Comparison of ENCODE assay signal across 10 cellular contexts in the genomic region with DNA sequence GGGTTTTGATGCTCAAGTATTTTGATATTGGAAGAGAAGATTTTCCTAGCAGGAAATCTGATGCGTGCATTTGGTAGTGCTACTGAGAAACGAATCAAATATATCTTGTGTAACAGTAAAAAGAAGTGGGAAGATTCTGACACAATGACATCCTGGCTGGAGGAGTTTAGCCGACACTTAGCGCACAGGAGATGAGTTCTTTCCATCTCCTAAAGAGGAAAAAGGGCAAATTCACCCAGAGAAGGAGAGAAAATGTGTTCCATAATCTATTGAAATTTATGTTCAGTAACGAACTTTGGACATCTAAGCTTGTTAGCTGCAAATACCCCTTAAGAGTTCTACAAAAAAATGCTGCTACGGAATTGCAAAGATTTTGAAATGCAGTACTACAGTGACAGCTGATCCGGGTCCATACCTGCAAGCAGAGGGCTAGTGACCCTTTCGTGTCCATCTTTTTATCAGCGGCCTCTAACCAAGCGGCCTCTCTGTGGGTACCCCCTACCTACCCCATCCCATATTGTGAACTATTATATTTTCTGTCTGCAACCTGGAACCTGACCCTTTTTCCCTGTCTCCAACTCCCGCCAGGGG. TPM values are rescaled to one million over a fixed set of nuclear protein-coding genes. Genes with fewer than 3 reads are reported as not detected.
DNase-seq lines count a peak whose midpoint lies in the region; ATAC-seq, FAIRE-seq and TF ChIP-seq lines count a peak whose summit lies in the region.
"Had no signal": no experiment of that assay in that cellular context is flagged by ENCODE, and none has a peak within 500 bp of the region (broad histone marks: within the 10 kb centered on the region; RNA-seq: fewer than 3 reads in every experiment).

No MANE protein-coding gene starts in this region.

- BruUV-seq in GM12878 (replicated peaks; lab: Mats Ljungman, UMichigan): no TSS peak

- H2AFZ ChIP-seq in GM12878 (ENCODE audit: control insufficient read depth, low read depth, low read length): peak overlapping the region; percentile 93

- H3K9me3 ChIP-seq in GM12878 (replicated peaks; ENCODE audit: control insufficient read depth, insufficient read depth, low read length) (no peaks in the 10 kb centered on the region), lung (ENCODE audit: control insufficient read depth in 2 of 2, insufficient read depth in 1 of 2, low read length in 1 of 2) (no peaks in the 10 kb centered on the region)

- DNase-seq in activated naive CD4-positive, alpha-beta T cell treated with Interleukin-2 at 50 U/mL for 16 hours: no peak
- DNase-seq in GM12878 (ENCODE audit: low read depth, low spot score) (no peak), lung (ENCODE audit: low spot score) (no peak), type B pancreatic cell (ENCODE audit: extremely low spot score, unreplicated experiment) (no peak), activated gamma-delta T cell treated with Interleukin-2 at 50 U/mL for 16 hours (no peak), SKM-1 treated with dmso at 0.1 percent for 144 hours (lab: John Stamatoyannopoulos, UW; ENCODE audit: unreplicated experiment) (no peak), HuH-7 (ENCODE audit: low spot score) (no peak)
- DNase-seq: NCI-H748 treated with DMSO at 0.1 percent for 48 hours had no signal

- peaks cover under 1 to 8% of the 10 kb centered on the region in 2 experiments; a peak in 1 of 4 replicates for H3K36me3 ChIP-seq in GM12878 (ENCODE audit: control insufficient read depth in 2 of 2, insufficient read depth in 2 of 2, low read length in 1 of 2)
- H3K36me3 ChIP-seq in lung (ENCODE audit: control insufficient read depth in 2 of 2, insufficient read depth in 2 of 2, low read length in 2 of 2): peaks cover 0 to 1% of the 10 kb centered on the region in 2 donors

- peak overlapping the region; percentile 85 for H3K9ac ChIP-seq in GM12878 (ENCODE audit: control insufficient read depth, insufficient read depth, low read length)

- H3K4me2 ChIP-seq in GM12878 (ENCODE audit: control insufficient read depth, insufficient read depth): peak overlapping the region; percentile 92

- no peak for FAIRE-seq in GM12878 (lab: Jason Lieb, UNC)
- FAIRE-seq: islet of Langerhans had no signal

- no peaks in the 10 kb centered on the region; the same call in 1 of the 2 replicates for H4K20me1 ChIP-seq in GM12878 (ENCODE audit: control insufficient read depth, insufficient read depth)

- H3K4me3 Mint-ChIP-seq in activated naive CD4-positive, alpha-beta T cell treated with anti-CD3 and anti-CD28 coated beads, Interleukin-2, amount 50 U/mL, for 24 hours: peak overlapping the region; percentile 95
- peak overlapping the region; percentile 95 for H3K4me3 Mint-ChIP-seq in type B pancreatic cell

- H3K27me3 ChIP-seq in GM12878 (replicated peaks in 1 of 2; ENCODE audit: control insufficient read depth in 2 of 2, insufficient read depth in 2 of 2, low read length in 1 of 2): no peaks in the 10 kb centered on the region
- H3K27me3 ChIP-seq in lung (ENCODE audit: control insufficient read depth, insufficient read depth): no peaks in the 10 kb centered on the region

- peaks cover 61% of the 10 kb centered on the region for H3K79me2 ChIP-seq in GM12878 (ENCODE audit: control insufficient read depth, insufficient read depth, low read length)

- H3K9me3 Mint-ChIP-seq in activated naive CD4-positive, alpha-beta T cell treated with anti-CD3 and anti-CD28 coated beads, Interleukin-2, amount 50 U/mL, for 24 hours: no peaks in the 10 kb centered on the region
- no peaks in the 10 kb centered on the region for H3K9me3 Mint-ChIP-seq in type B pancreatic cell

- ATAC-seq in GM12878: no peak
- no peak for ATAC-seq in lung (ENCODE audit: insufficient read depth, low FRiP score)

- no peak for TF ChIP-seq RAD21 in GM12878 (IDR thresholded peaks at IDR 0.05; ENCODE audit: insufficient read depth, low read depth, low read length)

- RAD21 ChIA-PET in GM12878 (lab: Charles Lee; ENCODE audit: unreplicated experiment): interaction anchor here (1.2 to 6.0 kb wide), 10 partner anchors 10 to 158 kb away, joined by 3 to 36 read pairs (median 6); no protein-coding TSS in a partner anchor

- intact Hi-C loops in GM12878 (cut with micrococcal nuclease; ENCODE audit: unreplicated experiment): loop anchor here (2.0 to 10.0 kb wide), 4 partner anchors 36 to 555 kb away; a partner anchor contains a TSS

- H3K27ac Mint-ChIP-seq in activated naive CD4-positive, alpha-beta T cell treated with anti-CD3 and anti-CD28 coated beads, Interleukin-2, amount 50 U/mL, for 24 hours: peak overlapping the region; percentile 20
- peak overlapping the region; percentile 65 for H3K27ac Mint-ChIP-seq in type B pancreatic cell

- no peak for TF ChIP-seq EP300 in GM12878 (IDR thresholded peaks at IDR 0.05; ENCODE audit: borderline replicate concordance in 1 of 2, control insufficient read depth in 1 of 2, low read depth in 2 of 2, low read length in 2 of 2)

- in situ Hi-C loops in GM12878 (cut with MboI): loop anchor here (10.0 kb wide), 2 partner anchors 558 to 582 kb away; a partner anchor contains a TSS

- H3K4me1 ChIP-seq in GM12878 (ENCODE audit: control insufficient read depth, insufficient read depth, low read length) (peaks cover 4% of the 10 kb centered on the region; the same call in 1 of the 2 replicates), lung (ENCODE audit: control insufficient read depth in 2 of 2, insufficient read depth in 2 of 2, low read length in 2 of 2) (peaks cover 0 to 6% of the 10 kb centered on the region in 2 donors)

- CTCF ChIA-PET in GM12878 (lab: Yijun Ruan, JAX): interaction anchor here (0.7 to 3.0 kb wide), 12 partner anchors 9 to 553 kb away, joined by 3 to 20 read pairs (median 4); no protein-coding TSS in a partner anchor

- peaks cover 4% of the 10 kb centered on the region for H3K36me3 Mint-ChIP-seq in activated naive CD4-positive, alpha-beta T cell treated with anti-CD3 and anti-CD28 coated beads, Interleukin-2, amount 50 U/mL, for 24 hours
- peaks cover 15% of the 10 kb centered on the region for H3K36me3 Mint-ChIP-seq in type B pancreatic cell

- H3K27ac ChIP-seq in GM12878 (ENCODE audit: control insufficient read depth, insufficient read depth) (peak overlapping the region; percentile 84), lung (ENCODE audit: low read depth in 1 of 2, low read length in 1 of 2) (no peak overlapping the region)

- 23% methylated on average over 11 of the region's 11 CpGs for WGBS in GM12878 (ENCODE audit: insufficient coverage, insufficient replicate concordance, low lambda C conversion rate, missing lambda C conversion rate)
- WGBS in lung, 2 donors: 26 to 27% methylated on average over 11 of the region's 11 CpGs

- SMC1A ChIA-PET in GM12878 (lab: Charles Lee; ENCODE audit: uncharacterized antibody, unreplicated experiment): interaction anchor here (0.7 to 16.9 kb wide), 16 partner anchors 10 to 357 kb away, joined by 3 to 408 read pairs (median 4); no protein-coding TSS in a partner anchor

- no peaks in the 10 kb centered on the region for H3K27me3 Mint-ChIP-seq in activated naive CD4-positive, alpha-beta T cell treated with anti-CD3 and anti-CD28 coated beads, Interleukin-2, amount 50 U/mL, for 24 hours
- no peaks in the 10 kb centered on the region for H3K27me3 Mint-ChIP-seq in type B pancreatic cell

- no peak for TF ChIP-seq POLR2A in GM12878 (IDR thresholded peaks at IDR 0.05; ENCODE audit: low read depth, low read length)

- POLR2A ChIA-PET in GM12878 (lab: Charles Lee): interaction anchor here (1.1 to 1.6 kb wide), 9 partner anchors 8 to 141 kb away, joined by 3 to 6 read pairs (median 3); a partner anchor contains a TSS

- peak overlapping the region; percentile 81 for H3K4me3 ChIP-seq in GM12878
- peak overlapping the region; percentile 93 for H3K4me3 ChIP-seq in lung

- TF ChIP-seq CTCF in GM12878 (IDR thresholded peaks at IDR 0.05 in 2 of 3, conservative IDR thresholded peaks at IDR 0.05 in 1 of 3; ENCODE audit: control insufficient read depth in 2 of 3, extremely low read depth in 1 of 3, insufficient read depth in 1 of 3, low read depth in 3 of 3, low read length in 3 of 3) (no peak), lung (IDR thresholded peaks at IDR 0.05; ENCODE audit: control extremely low read depth, extremely low read depth) (no peak), type B pancreatic cell (conservative IDR thresholded peaks at IDR 0.05) (no peak)

- peaks cover 41% of the 10 kb centered on the region for H3K4me1 Mint-ChIP-seq in activated naive CD4-positive, alpha-beta T cell treated with anti-CD3 and anti-CD28 coated beads, Interleukin-2, amount 50 U/mL, for 24 hours
- H3K4me1 Mint-ChIP-seq in type B pancreatic cell (ENCODE audit: unreplicated experiment): peaks cover 21% of the 10 kb centered on the region

RNA-seq across cellular contexts. Expression of a gene that starts 1.0 kb away (rescaled TPM):
- 67.1 and 69.2 TPM in 2 replicates for total RNA-seq in GM12878 (2013; cell fraction: nucleolus; rRNA removed)
- total RNA-seq in GM12878 (2014; rRNA removed) (71.8 and 75.9 TPM in 2 replicates), GM12878 (2014; rRNA removed; fragmentation: Illumina TruSeq; extraction: Trizol) (51.0 and 53.2 TPM in 2 replicates), GM12878 (2021) (69.4 and 72.6 TPM in 2 replicates), lung (10 to 100 TPM; 14.0 to 22.2 TPM), type B pancreatic cell (ENCODE audit: low replicate concordance) (21.9 and 24.6 TPM in 2 replicates)
- 31.0 TPM for polyA plus RNA-seq in GM12878 (2011; ENCODE audit: low read depth)
- polyA plus RNA-seq in GM12878 (2011; rRNA removed) (65.8 and 67.0 TPM in 2 replicates), GM12878 (2014; fragmentation: Illumina TruSeq; extraction: Trizol) (61.8 and 63.7 TPM in 2 replicates), GM12878 (2014; fragmentation: Nextera tagmentation; extraction: Ambion mirVana) (10 to 100 TPM; 40.7 to 45.8 TPM), GM12878 (2014; rRNA removed) (66.4 and 78.0 TPM in 2 replicates), GM12878 (2016; fragmentation: Nextera tagmentation; extraction: Ambion mirVana) (10 to 100 TPM; 63.3 to 67.6 TPM), lung (10 to 100 TPM in 1 of 2 donors, 1 to 10 TPM in 1; 9.8 to 12.3 TPM)
- polyA plus RNA-seq in GM12878 (2011; cell fraction: cytosol; rRNA removed): 37.8 and 41.4 TPM in 2 replicates
- 79.0 and 107 TPM in 2 replicates for polyA plus RNA-seq in GM12878 (2011; cell fraction: nucleus; rRNA removed)
- 44.9 and 69.6 TPM in 2 replicates for polyA plus RNA-seq in GM12878 (2012)
- polyA minus RNA-seq in GM12878 (2011; rRNA and poly(A)+ RNA removed): 31.7 and 38.3 TPM in 2 replicates
- polyA minus RNA-seq in GM12878 (2011; cell fraction: cytosol; rRNA and poly(A)+ RNA removed): 13.1 and 19.1 TPM in 2 replicates
- 23.1 and 39.6 TPM in 2 replicates for polyA minus RNA-seq in GM12878 (2011; cell fraction: nucleus; rRNA and poly(A)+ RNA removed)
